In the genomic region with DNA sequence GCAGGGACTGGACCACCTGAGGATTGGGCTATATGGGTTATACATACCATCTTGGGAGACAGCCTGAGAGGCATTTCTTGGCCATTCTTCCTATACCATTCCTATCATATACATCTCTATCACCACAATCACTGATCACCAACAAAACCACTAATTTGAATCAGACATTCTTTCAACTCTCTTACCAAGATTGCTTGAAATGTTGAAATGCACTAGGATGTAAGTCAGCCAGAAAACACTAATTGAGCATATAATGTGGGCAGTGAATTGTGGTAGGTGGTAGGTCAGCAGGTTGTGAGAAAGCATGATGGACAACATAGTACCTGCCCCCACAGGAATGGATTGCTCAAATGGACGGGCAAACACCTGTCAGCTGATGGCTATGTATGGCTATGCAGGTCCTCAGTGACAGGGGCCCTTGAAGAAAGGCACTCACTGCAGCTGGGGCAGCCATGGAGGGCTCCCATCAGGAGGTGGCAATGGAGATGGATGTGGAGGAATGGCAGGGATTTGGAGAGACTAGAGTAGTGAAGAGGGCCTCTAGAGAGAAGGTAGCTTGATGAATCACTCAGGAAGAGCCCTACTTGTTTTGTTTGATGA, we compare ENCODE assay signal across 18 cellular contexts. TPM values are rescaled to one million over a fixed set of nuclear protein-coding genes. Genes with fewer than 3 reads are reported as not detected.
A peak's percentile ranks its signal among the peaks of the same experiment; 100 is the strongest.
DNase-seq lines count a peak whose midpoint lies in the region; ATAC-seq, FAIRE-seq and TF ChIP-seq lines count a peak whose summit lies in the region.
"Had no signal": no experiment of that assay in that cellular context is flagged by ENCODE, and none has a peak within 500 bp of the region (broad histone marks: within the 10 kb centered on the region; RNA-seq: fewer than 3 reads in every experiment).

No MANE protein-coding gene starts in this region.

- H2AK5ac ChIP-seq in mesenchymal stem cell (ENCODE audit: low read length, severe bottlenecking) = peak overlapping the region; percentile 94

- H2AFZ ChIP-seq in mesenchymal stem cell (ENCODE audit: low read depth, low read length) = no peak overlapping the region

- H3K4ac ChIP-seq in mesenchymal stem cell (ENCODE audit: low read depth in 1 of 2, low read length in 2 of 2) = peak overlapping the region in 1 of 2 experiments; percentile 20

- peak overlapping the region; percentile 78 for H4K91ac ChIP-seq in mesenchymal stem cell (ENCODE audit: low read length)

- H2BK12ac ChIP-seq in mesenchymal stem cell (ENCODE audit: low read length in 2 of 2) = peak overlapping the region; percentile 64 to 93

- ATAC-seq in body of pancreas (no peak), GM19324 (IDR thresholded peaks at IDR 0.05; ENCODE audit: low FRiP score, unreplicated experiment) (no peak)
- ATAC-seq in activated CD8-positive, alpha-beta T cell treated with anti-CD3 and anti-CD28 coated beads for 36 hours = no peak
- ATAC-seq: stimulated activated memory B cell treated with anti-CD40 and anti-IgM and Interleukin-4, amounts not matched to agents 10 μg/mL and 1 μg/mL and 100 μg/mL, for 72 hours had no signal

- no peak overlapping the region for H2BK120ac ChIP-seq in mesenchymal stem cell (ENCODE audit: low read depth, low read length)

- POLR2A ChIA-PET in activated CD8-positive, alpha-beta T cell treated with anti-CD3 and anti-CD28 coated beads for 36 hours (lab: Charles Lee) = interaction anchor here (0.5 kb wide), 1 partner anchor 332 kb away, joined by 3 read pairs; no protein-coding TSS in a partner anchor

- H2BK15ac ChIP-seq in mesenchymal stem cell (ENCODE audit: low read depth, poor library complexity, severe bottlenecking) = peak overlapping the region; percentile 15

- peaks cover 14% of the 10 kb centered on the region for H3K27me3 Mint-ChIP-seq in activated CD8-positive, alpha-beta T cell treated with anti-CD3 and anti-CD28 coated beads for 36 hours
- peaks cover 13% of the 10 kb centered on the region for H3K27me3 Mint-ChIP-seq in activated T-cell treated with anti-CD3 and anti-CD28 coated beads, Interleukin-2, amount 50 U/mL, for 24 hours

- H3K4me1 ChIP-seq in body of pancreas = peaks cover 31% of the 10 kb centered on the region
- peaks cover 36% of the 10 kb centered on the region for H3K4me1 ChIP-seq in mesenchymal stem cell (ENCODE audit: control insufficient read depth, insufficient read depth, low read depth, low read length)
- peaks cover 35% of the 10 kb centered on the region for H3K4me1 ChIP-seq in suprapubic skin

- H3K27ac Mint-ChIP-seq in activated CD8-positive, alpha-beta T cell treated with anti-CD3 and anti-CD28 coated beads for 36 hours = no peak overlapping the region
- H3K27ac Mint-ChIP-seq in activated T-cell treated with anti-CD3 and anti-CD28 coated beads, Interleukin-2, amount 50 U/mL, for 24 hours = no peak overlapping the region
- H3K27ac Mint-ChIP-seq: activated T-helper 1 cell treated with anti-CD3 and anti-CD28 coated beads, Interleukin-12 subunit alpha, Interleukin-12 subunit beta, Interleukin-2, Interleukin-4 antibody, amounts not matched to agents 30 ng/mL and 10 ng/mL and 1 ng/mL, durations not matched to agents 14 hours and 24 hours and 36 hours; stimulated activated memory B cell treated with anti-CD40 and anti-IgM and Interleukin-4, amounts not matched to agents 10 μg/mL and 1 μg/mL and 100 μg/mL, for 72 hours had no signal

- no peak overlapping the region for H3K9ac ChIP-seq in mesenchymal stem cell (ENCODE audit: low read length)
- H3K9ac ChIP-seq: BLaER1 had no signal

- TF ChIP-seq POLR2A in body of pancreas (IDR thresholded peaks at IDR 0.05) (no peak), suprapubic skin (IDR thresholded peaks at IDR 0.05) (no peak)

- no peak overlapping the region for H3K4me2 ChIP-seq in mesenchymal stem cell (ENCODE audit: low read length, poor library complexity, severe bottlenecking)
- H3K4me2 ChIP-seq: BLaER1 had no signal

- no peak overlapping the region for H2BK5ac ChIP-seq in mesenchymal stem cell (ENCODE audit: low read depth, low read length, poor library complexity, severe bottlenecking)

- H3K14ac ChIP-seq in mesenchymal stem cell (ENCODE audit: low read length in 2 of 2) = no peak overlapping the region

- no peaks in the 10 kb centered on the region for H3K4me1 Mint-ChIP-seq in activated CD8-positive, alpha-beta T cell treated with anti-CD3 and anti-CD28 coated beads for 36 hours (ENCODE audit: low read depth)
- no peaks in the 10 kb centered on the region for H3K4me1 Mint-ChIP-seq in activated T-cell treated with anti-CD3 and anti-CD28 coated beads, Interleukin-2, amount 50 U/mL, for 24 hours (ENCODE audit: low read depth)
- H3K4me1 Mint-ChIP-seq: stimulated activated memory B cell treated with anti-CD40 and anti-IgM and Interleukin-4, amounts not matched to agents 10 μg/mL and 1 μg/mL and 100 μg/mL, for 72 hours had no signal

- H4K8ac ChIP-seq in mesenchymal stem cell (ENCODE audit: low read length) = peak overlapping the region; percentile 77

- peak overlapping the region in 3 of 4 donors; percentile 59 to 77 (median 73) for H3K27ac ChIP-seq in body of pancreas
- H3K27ac ChIP-seq in mesenchymal stem cell (ENCODE audit: low read length, poor library complexity, severe bottlenecking) = peak overlapping the region; percentile 99
- peak overlapping the region; percentile 82 for H3K27ac ChIP-seq in suprapubic skin
- H3K27ac ChIP-seq: BLaER1, SJCRH30 had no signal

- H3K18ac ChIP-seq in mesenchymal stem cell (ENCODE audit: low read depth in 1 of 2, low read length in 2 of 2) = peak overlapping the region; percentile 5 to 68

- CTCF ChIA-PET in activated CD8-positive, alpha-beta T cell treated with anti-CD3 and anti-CD28 coated beads for 36 hours (lab: Charles Lee) = no interaction called here

- 74 to 80% methylated on average over 1 of the region's 1 CpG for WGBS in body of pancreas, 2 donors
- 92% methylated on average over 1 of the region's 1 CpG for WGBS in mesenchymal stem cell
- 100% methylated on average over 1 of the region's 1 CpG for WGBS in suprapubic skin

- H3K9me3 ChIP-seq in body of pancreas (no peaks in the 10 kb centered on the region), mesenchymal stem cell (ENCODE audit: control insufficient read depth, low read length) (no peaks in the 10 kb centered on the region), suprapubic skin (no peaks in the 10 kb centered on the region)
- H3K9me3 ChIP-seq: BLaER1, HAP-1, SJCRH30 had no signal

- no peak overlapping the region for H3K23ac ChIP-seq in mesenchymal stem cell (ENCODE audit: low read length in 2 of 2)

- intact Hi-C loops in body of pancreas (cut with DNase I) = no loop called here
- intact Hi-C loops in activated CD8-positive, alpha-beta T cell treated with anti-CD3 and anti-CD28 coated beads for 36 hours (cut with micrococcal nuclease) = no loop called here

- TF ChIP-seq CTCF in body of pancreas (IDR thresholded peaks at IDR 0.05) (no peak), suprapubic skin (IDR thresholded peaks at IDR 0.05) (no peak)
- no peak for TF ChIP-seq CTCF in activated CD8-positive, alpha-beta T cell treated with anti-CD3 and anti-CD28 coated beads for 36 hours (IDR thresholded peaks at IDR 0.05)

- DNase-seq in HTR-8/SVneo (ENCODE audit: insufficient read length, low spot score) (no peak), body of pancreas (no peak), mesenchymal stem cell (no peak), suprapubic skin (ENCODE audit: low spot score in 2 of 2) (peak in 1 of 2 donors; percentile 62), activated gamma-delta T cell treated with Interleukin-2 at 50 U/mL for 16 hours (no peak)
- no peak for DNase-seq in activated CD8-positive, alpha-beta T cell treated with anti-CD3 and anti-CD28 coated beads for 36 hours
- no peak for DNase-seq in activated T-cell treated with anti-CD3 and anti-CD28 coated beads, Interleukin-2, amount 50 U/mL, for 24 hours
- DNase-seq: activated CD4-positive, alpha-beta T cell treated with anti-CD3 and anti-CD28 coated beads, Interleukin-2, amount 50 U/mL, for 48 hours; DMS79 treated with DMSO at 0.1 percent for 48 hours; NCI-H1417; NCI-H345; SJCRH30 had no signal

- H3K36me3 ChIP-seq in body of pancreas (replicated peaks in 1 of 2; ENCODE audit: insufficient read depth in 1 of 2, low read depth in 2 of 2) (no peaks in the 10 kb centered on the region), mesenchymal stem cell (ENCODE audit: control insufficient read depth in 1 of 2, insufficient read depth in 2 of 2, low read depth in 1 of 2, low read length in 2 of 2) (no peaks in the 10 kb centered on the region), suprapubic skin (no peaks in the 10 kb centered on the region)
- H3K36me3 ChIP-seq: BLaER1, HAP-1, SJCRH30 had no signal

- H3K4me3 ChIP-seq in body of pancreas (no peak overlapping the region), mesenchymal stem cell (ENCODE audit: insufficient read depth in 1 of 2, low read depth in 1 of 2, low read length in 2 of 2) (no peak overlapping the region), suprapubic skin (no peak overlapping the region)
- H3K4me3 ChIP-seq: BLaER1, HAP-1, lung, SJCRH30 had no signal

- no peak for TF ChIP-seq EP300 in suprapubic skin (IDR thresholded peaks at IDR 0.05)

- H3K4me3 Mint-ChIP-seq in activated CD8-positive, alpha-beta T cell treated with anti-CD3 and anti-CD28 coated beads for 36 hours = no peak overlapping the region
- no peak overlapping the region for H3K4me3 Mint-ChIP-seq in activated T-cell treated with anti-CD3 and anti-CD28 coated beads, Interleukin-2, amount 50 U/mL, for 24 hours
- H3K4me3 Mint-ChIP-seq: activated T-helper 1 cell treated with anti-CD3 and anti-CD28 coated beads, Interleukin-12 subunit alpha, Interleukin-12 subunit beta, Interleukin-2, Interleukin-4 antibody, amounts not matched to agents 30 ng/mL and 10 ng/mL and 1 ng/mL, durations not matched to agents 14 hours and 24 hours and 36 hours; stimulated activated memory B cell treated with anti-CD40 and anti-IgM and Interleukin-4, amounts not matched to agents 10 μg/mL and 1 μg/mL and 100 μg/mL, for 72 hours had no signal

- no peaks in the 10 kb centered on the region for H3K9me3 Mint-ChIP-seq in activated CD8-positive, alpha-beta T cell treated with anti-CD3 and anti-CD28 coated beads for 36 hours
- H3K9me3 Mint-ChIP-seq in activated T-cell treated with anti-CD3 and anti-CD28 coated beads, Interleukin-2, amount 50 U/mL, for 24 hours = no peaks in the 10 kb centered on the region
- H3K9me3 Mint-ChIP-seq: activated T-helper 1 cell treated with anti-CD3 and anti-CD28 coated beads, Interleukin-12 subunit alpha, Interleukin-12 subunit beta, Interleukin-2, Interleukin-4 antibody, amounts not matched to agents 30 ng/mL and 10 ng/mL and 1 ng/mL, durations not matched to agents 14 hours and 24 hours and 36 hours; stimulated activated memory B cell treated with anti-CD40 and anti-IgM and Interleukin-4, amounts not matched to agents 10 μg/mL and 1 μg/mL and 100 μg/mL, for 72 hours had no signal

- H3K27me3 ChIP-seq in body of pancreas (no peaks in the 10 kb centered on the region), mesenchymal stem cell (ENCODE audit: control insufficient read depth in 1 of 2, insufficient read depth in 1 of 2, low read length in 2 of 2) (no peaks in the 10 kb centered on the region), suprapubic skin (no peaks in the 10 kb centered on the region)
- H3K27me3 ChIP-seq: BLaER1, SJCRH30 had no signal

- H3K79me1 ChIP-seq in mesenchymal stem cell (replicated peaks; ENCODE audit: low read length, poor library complexity, severe bottlenecking) = no peaks in the 10 kb centered on the region

- FAIRE-seq in HTR-8/SVneo (lab: Jason Lieb, UNC) = peak; percentile 64

- H3K36me3 Mint-ChIP-seq in activated CD8-positive, alpha-beta T cell treated with anti-CD3 and anti-CD28 coated beads for 36 hours (ENCODE audit: low read depth) = no peaks in the 10 kb centered on the region
- H3K36me3 Mint-ChIP-seq in activated T-cell treated with anti-CD3 and anti-CD28 coated beads, Interleukin-2, amount 50 U/mL, for 24 hours (ENCODE audit: low read depth) = no peaks in the 10 kb centered on the region
- H3K36me3 Mint-ChIP-seq: stimulated activated memory B cell treated with anti-CD40 and anti-IgM and Interleukin-4, amounts not matched to agents 10 μg/mL and 1 μg/mL and 100 μg/mL, for 72 hours had no signal

RNA-seq across cellular contexts. Expression of a gene that starts 49.0 kb away (rescaled TPM):
- total RNA-seq in body of pancreas (10 to 100 TPM; 65.1 to 71.5 TPM), suprapubic skin (100 to 1,000 TPM in 2 of 4 donors, 10 to 100 TPM in 2; 80.4 to 118 (median 95.8) TPM)
- polyA plus RNA-seq in mesenchymal stem cell (2013, experiment 1 of 2) = 16.1 TPM
- polyA plus RNA-seq in mesenchymal stem cell (2013, experiment 2 of 2) = 15.4 TPM
- not detected for total RNA-seq in activated CD8-positive, alpha-beta T cell treated with anti-CD3 and anti-CD28 coated beads for 36 hours
- total RNA-seq: activated T-helper 1 cell treated with anti-CD3 and anti-CD28 coated beads, Interleukin-12 subunit alpha, Interleukin-12 subunit beta, Interleukin-2, Interleukin-4 antibody, amounts not matched to agents 30 ng/mL and 10 ng/mL and 1 ng/mL, durations not matched to agents 14 hours and 24 hours and 36 hours had no signal

Comparison
In these comparisons a context has a peak if more than half of its experiments do, and no peak if none do; other contexts are left out.
1. RNA of a gene that starts 49.0 kb away (total RNA-seq): 80.4 to 118 TPM in suprapubic skin and 65.1 to 71.5 TPM in body of pancreas; not detected in activated CD8-positive, alpha-beta T cell treated with anti-CD3 and anti-CD28 coated beads for 36 hours; every median in the first group is over 10 times any median in the second.
2. Peak in every context shown above with its lines, with median percentiles within 50 percentile points of each other: H3K27ac ChIP-seq.